ENCODE assay signal across 8 cellular contexts in genomic region chr12:79935624-79936040, GRCh38. TPM values are rescaled to one million over a fixed set of nuclear protein-coding genes. Genes with fewer than 3 reads are reported as not detected.
DNase-seq lines count a peak whose midpoint lies in the region; ATAC-seq and TF ChIP-seq lines count a peak whose summit lies in the region.

No MANE protein-coding gene starts in this region.

- H3K36me3 Mint-ChIP-seq in endodermal cell (ENCODE audit: low read depth) = no peaks in the 10 kb centered on the region
- no peaks in the 10 kb centered on the region for H3K36me3 Mint-ChIP-seq in naive thymus-derived CD8-positive, alpha-beta T cell

- H3K27ac Mint-ChIP-seq in endodermal cell = peak overlapping the region; percentile 100
- peak overlapping the region; percentile 82 to 100 (median 98) for H3K27ac Mint-ChIP-seq in naive thymus-derived CD8-positive, alpha-beta T cell

- H3K9me3 ChIP-seq in BLaER1 treated with 17β-estradiol and CSF1 and Interleukin-3, amounts not matched to agents 10 nM and 100 nM (replicated peaks in 1 of 11) = no peaks in the 10 kb centered on the region
- H3K9me3 ChIP-seq in Panc1 (ENCODE audit: control insufficient read depth, insufficient read depth, low read depth, low read length) = no peaks in the 10 kb centered on the region
- H3K9me3 ChIP-seq in endodermal cell (ENCODE audit: control insufficient read depth, low read length) = no peaks in the 10 kb centered on the region

- POLR2A ChIA-PET in Panc1 (lab: Charles Lee) = no interaction called here
- POLR2A ChIA-PET in naive thymus-derived CD8-positive, alpha-beta T cell (lab: Charles Lee) = no interaction called here

- no peaks in the 10 kb centered on the region for H3K27me3 Mint-ChIP-seq in endodermal cell (ENCODE audit: insufficient read depth)
- H3K27me3 Mint-ChIP-seq in naive thymus-derived CD8-positive, alpha-beta T cell = no peaks in the 10 kb centered on the region

- H3K27me3 ChIP-seq in BLaER1 treated with 17β-estradiol and CSF1 and Interleukin-3, amounts not matched to agents 10 nM and 100 nM = no peaks in the 10 kb centered on the region
- H3K27me3 ChIP-seq in Panc1 (ENCODE audit: control insufficient read depth, insufficient read depth, low read length) (no peaks in the 10 kb centered on the region), endodermal cell (ENCODE audit: control insufficient read depth, insufficient read depth, low read length, poor library complexity, severe bottlenecking) (no peaks in the 10 kb centered on the region)

- H3K4me1 ChIP-seq in BLaER1 treated with 17β-estradiol and CSF1 and Interleukin-3, amounts not matched to agents 10 nM and 100 nM = peaks cover 34 to 57% (median 40%) of the 10 kb centered on the region in 10 experiments
- peaks cover 23% of the 10 kb centered on the region for H3K4me1 ChIP-seq in Panc1 (ENCODE audit: control insufficient read depth, insufficient read depth, low read length)
- no peaks in the 10 kb centered on the region for H3K4me1 ChIP-seq in endodermal cell (ENCODE audit: control insufficient read depth, insufficient read depth, low read length)

- peaks cover 0 to 4% (median 0%) of the 10 kb centered on the region in 11 experiments; a peak in 5 of 22 replicates for H3K36me3 ChIP-seq in BLaER1 treated with 17β-estradiol and CSF1 and Interleukin-3, amounts not matched to agents 10 nM and 100 nM
- H3K36me3 ChIP-seq in Panc1 (ENCODE audit: control insufficient read depth, insufficient read depth, low read length) = peaks cover 11% of the 10 kb centered on the region
- H3K36me3 ChIP-seq in endodermal cell (ENCODE audit: control insufficient read depth, insufficient read depth, low read length) = no peaks in the 10 kb centered on the region

- 0 to 5% methylated on average over 4 to 6 of the region's 6 CpGs for WGBS in endodermal cell (ENCODE audit: insufficient coverage in 1 of 2, insufficient read length in 1 of 2), 2 experiments

- in situ Hi-C loops in Panc1 (cut with HindIII; ENCODE audit: low pct_unique_long_range_greater_than_20kb, low sequenced_read_pairs) = no loop called here

- TF ChIP-seq CTCF in Panc1 (IDR thresholded peaks at IDR 0.05) = no peak
- no peak for TF ChIP-seq CTCF in endodermal cell (conservative IDR thresholded peaks at IDR 0.05)

- CTCF ChIA-PET in Panc1 (lab: Charles Lee) = no interaction called here

- H3K4me3 Mint-ChIP-seq in endodermal cell = peak overlapping the region; percentile 100
- H3K4me3 Mint-ChIP-seq in naive thymus-derived CD8-positive, alpha-beta T cell = peak overlapping the region; percentile 82 to 100 (median 94)

- DNase-seq in Panc1 (ENCODE audit: low read depth, low spot score) (no peak), endodermal cell (no peak), NCI-H2081 treated with DMSO at 0.1 percent for 48 hours (lab: John Stamatoyannopoulos, UW) (no peak), mucosa of gallbladder (ENCODE audit: low spot score) (no peak)
- no peak for DNase-seq in naive thymus-derived CD8-positive, alpha-beta T cell

- peak overlapping the region; percentile 93 to 99 (median 96) for H3K4me3 ChIP-seq in BLaER1 treated with 17β-estradiol and CSF1 and Interleukin-3, amounts not matched to agents 10 nM and 100 nM
- H3K4me3 ChIP-seq in Panc1 (ENCODE audit: low read depth in 2 of 2, low read length in 2 of 2) = peak overlapping the region; percentile 98
- peak overlapping the region; percentile 96 for H3K4me3 ChIP-seq in endodermal cell (ENCODE audit: low read length)

- H4K20me1 ChIP-seq in BLaER1 treated with 17β-estradiol and CSF1 and Interleukin-3, amounts not matched to agents 10 nM and 100 nM = peaks cover 15 to 40% (median 33%) of the 10 kb centered on the region in 11 experiments; a peak in 20 of 22 replicates

- peak overlapping the region; percentile 96 to 99 (median 97) for H3K27ac ChIP-seq in BLaER1 treated with 17β-estradiol and CSF1 and Interleukin-3, amounts not matched to agents 10 nM and 100 nM
- H3K27ac ChIP-seq in Panc1 (ENCODE audit: low read length) = peak overlapping the region; percentile 99
- H3K27ac ChIP-seq in endodermal cell (ENCODE audit: low read depth, low read length) = peak overlapping the region; percentile 93

- ATAC-seq in GM18909 (IDR thresholded peaks at IDR 0.05; ENCODE audit: poor library complexity, unreplicated experiment) (peak; percentile 26), HG03103 (IDR thresholded peaks at IDR 0.05; ENCODE audit: low read depth, unreplicated experiment) (peak; percentile 22), Panc1 (no peak)
- ATAC-seq in naive thymus-derived CD8-positive, alpha-beta T cell = no peak

- no peaks in the 10 kb centered on the region for H3K9me3 Mint-ChIP-seq in endodermal cell
- H3K9me3 Mint-ChIP-seq in naive thymus-derived CD8-positive, alpha-beta T cell = no peaks in the 10 kb centered on the region

- peak overlapping the region; percentile 96 to 99 (median 98) for H3K9ac ChIP-seq in BLaER1 treated with 17β-estradiol and CSF1 and Interleukin-3, amounts not matched to agents 10 nM and 100 nM
- H3K9ac ChIP-seq in endodermal cell (ENCODE audit: extremely low read depth, low read length, poor library complexity, severe bottlenecking) = peak overlapping the region; percentile 89

- intact Hi-C loops in Panc1 (cut with micrococcal nuclease; ENCODE audit: unreplicated experiment) = no loop called here

- peak overlapping the region; percentile 75 to 95 (median 81) for H3K4me2 ChIP-seq in BLaER1 treated with 17β-estradiol and CSF1 and Interleukin-3, amounts not matched to agents 10 nM and 100 nM

- TSS peak; percentile 93 for BruUV-seq in Panc1 (replicated peaks; lab: Mats Ljungman, UMichigan)

- H3K4me1 Mint-ChIP-seq in endodermal cell = peaks cover 30% of the 10 kb centered on the region
- peaks cover 24 to 56% (median 44%) of the 10 kb centered on the region in 4 donors for H3K4me1 Mint-ChIP-seq in naive thymus-derived CD8-positive, alpha-beta T cell

RNA-seq across cellular contexts. Expression of gene PPP1R12A, which starts 0.7 kb away (rescaled TPM):
- total RNA-seq in Panc1 (2021; ENCODE audit: unreplicated experiment) (61.6 TPM), endodermal cell (10 to 100 TPM; 80.0 to 94.7 TPM), mucosa of gallbladder (136 TPM)
- polyA plus RNA-seq in Panc1 (2012; ENCODE audit: insufficient read length) = 21.2 TPM
- polyA plus RNA-seq in endodermal cell (2013, experiment 1 of 2) = 47.6 TPM
- 55.4 TPM for polyA plus RNA-seq in endodermal cell (2013, experiment 2 of 2)
- 100 to 1,000 TPM; 123 to 133 TPM for total RNA-seq in naive thymus-derived CD8-positive, alpha-beta T cell
- polyA plus RNA-seq in naive thymus-derived CD8-positive, alpha-beta T cell = 10 to 100 TPM; 75.4 to 84.9 (median 77.2) TPM

Comparison
In these comparisons a context has a peak if more than half of its experiments do, and no peak if none do; other contexts are left out.
1. ATAC-seq: peak in GM18909 (single experiment) and HG03103 (single experiment); none in Panc1 (single experiment) and naive thymus-derived CD8-positive, alpha-beta T cell (0 of 2).
2. Peak in every context shown above with its lines, with median percentiles within 50 percentile points of each other: H3K27ac ChIP-seq and H3K4me3 ChIP-seq.